In the genomic region with DNA sequence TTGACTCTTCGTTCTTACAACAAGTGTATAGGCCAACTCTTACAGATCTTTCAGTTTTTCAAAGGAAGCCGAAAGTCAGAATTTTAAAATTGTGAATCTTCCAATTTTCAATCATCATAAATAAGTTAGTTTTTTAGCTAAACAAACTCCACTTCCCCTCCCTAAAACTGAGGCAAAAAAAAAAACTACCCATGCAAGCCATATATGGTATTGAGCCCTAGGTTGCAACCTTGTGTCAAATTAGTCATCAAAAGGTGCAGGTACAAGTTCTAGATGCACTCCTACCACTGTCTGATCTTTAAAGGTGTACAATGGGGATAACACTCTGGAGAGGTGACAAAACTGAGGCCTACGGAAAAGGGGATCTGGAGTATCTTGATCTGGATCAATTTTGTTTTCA, we compare ENCODE assay signal across 1 cellular context.
A peak's percentile ranks its signal among the peaks of the same experiment; 100 is the strongest.
TF ChIP-seq lines count a peak whose summit lies in the region.

No MANE protein-coding gene starts in this region.

TF ChIP-seq in HepG2, 621 proteins besides CTCF, POLR2A, EP300 and RAD21:
- TF ChIP-seq SRF (IDR thresholded peaks at IDR 0.05; ENCODE audit: low read depth, low read length) (peak; percentile 85), ARID4A (CRISPR knock-in tag; IDR thresholded peaks at IDR 0.05; ENCODE audit: borderline replicate concordance) (no peak), ZNF263 (CRISPR knock-in tag; IDR thresholded peaks at IDR 0.05) (no peak)
